11 cellular contexts compared by ENCODE assay signal in the genomic region with DNA sequence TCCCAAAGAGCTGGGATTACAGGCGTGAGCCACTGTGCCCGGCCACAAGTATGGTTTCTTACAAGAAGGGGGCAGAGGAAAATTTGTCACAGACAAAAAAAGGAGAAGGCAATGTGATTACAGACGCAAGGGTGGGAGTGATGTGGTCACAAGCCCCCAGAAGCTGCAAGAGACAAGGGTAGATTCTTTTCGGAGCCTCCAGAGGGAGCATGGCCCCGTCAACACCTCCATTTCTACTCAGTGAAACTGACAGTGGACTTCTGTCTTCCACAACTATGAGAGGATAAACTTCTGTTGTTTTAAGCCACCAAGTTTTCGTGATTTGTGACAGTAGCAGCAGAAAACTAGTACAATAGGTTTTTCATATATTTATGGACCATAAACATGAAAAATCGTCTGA. TPM values are rescaled to one million over a fixed set of nuclear protein-coding genes. Genes with fewer than 3 reads are reported as not detected.
DNase-seq lines count a peak whose midpoint lies in the region; ATAC-seq, FAIRE-seq and TF ChIP-seq lines count a peak whose summit lies in the region.
"Had no signal": no experiment of that assay in that cellular context is flagged by ENCODE, and none has a peak within 500 bp of the region (broad histone marks: within the 10 kb centered on the region; RNA-seq: fewer than 3 reads in every experiment).

No MANE protein-coding gene starts in this region.

- H3K27ac ChIP-seq in left ventricle myocardium inferior (replicated peaks) (no peak overlapping the region), SJCRH30 (no peak overlapping the region), gastroesophageal sphincter (no peak overlapping the region), uterus (no peak overlapping the region)
- H3K27ac ChIP-seq: adrenal gland, neutrophil had no signal

- H3K4me3 ChIP-seq in left ventricle myocardium inferior, result no peak overlapping the region
- H3K4me3 ChIP-seq in SJCRH30, result no peak overlapping the region
- no peak overlapping the region for H3K4me3 ChIP-seq in gastroesophageal sphincter
- H3K4me3 ChIP-seq in uterus, result no peak overlapping the region
- H3K4me3 ChIP-seq: adrenal gland had no signal

- H3K36me3 ChIP-seq in left ventricle myocardium inferior, result no peaks in the 10 kb centered on the region
- H3K36me3 ChIP-seq in SJCRH30, result no peaks in the 10 kb centered on the region
- no peaks in the 10 kb centered on the region for H3K36me3 ChIP-seq in gastroesophageal sphincter
- H3K36me3 ChIP-seq in uterus, result no peaks in the 10 kb centered on the region
- H3K36me3 ChIP-seq: adrenal gland, neutrophil had no signal

- no peaks in the 10 kb centered on the region for H3K27me3 ChIP-seq in left ventricle myocardium inferior (ENCODE audit: low read depth)
- no peaks in the 10 kb centered on the region for H3K27me3 ChIP-seq in SJCRH30
- H3K27me3 ChIP-seq in gastroesophageal sphincter, result no peaks in the 10 kb centered on the region
- H3K27me3 ChIP-seq in uterus, result no peaks in the 10 kb centered on the region
- H3K27me3 ChIP-seq: adrenal gland had no signal

- ATAC-seq in gastroesophageal sphincter, result no peak

- TF ChIP-seq CTCF in left ventricle myocardium inferior (IDR thresholded peaks at IDR 0.05; ENCODE audit: borderline replicate concordance) (peak; percentile 67), gastroesophageal sphincter (IDR thresholded peaks at IDR 0.05) (peak; percentile 16 to 71 (median 58)), uterus (IDR thresholded peaks at IDR 0.05) (peak in 3 of 4 experiments; percentile 44 to 55 (median 49))

- H3K4me1 ChIP-seq in left ventricle myocardium inferior, result peaks cover 43% of the 10 kb centered on the region
- H3K4me1 ChIP-seq in SJCRH30, result peaks cover 14% of the 10 kb centered on the region
- peaks cover 0 to 43% (median 18%) of the 10 kb centered on the region in 3 donors for H3K4me1 ChIP-seq in gastroesophageal sphincter
- H3K4me1 ChIP-seq in uterus, result no peaks in the 10 kb centered on the region

- 24 to 29% methylated on average over 4 to 5 of the region's 7 CpGs for WGBS in gastroesophageal sphincter (ENCODE audit: low coverage in 1 of 2), 2 donors

- TF ChIP-seq EP300 in gastroesophageal sphincter (IDR thresholded peaks at IDR 0.05), result no peak

- no peak for FAIRE-seq in GM12892 (lab: Jason Lieb, UNC)

- intact Hi-C loops in left ventricle myocardium inferior (cut with micrococcal nuclease), result loop anchor here (5.0 kb wide), 1 partner anchor 151 kb away; no protein-coding TSS in a partner anchor
- intact Hi-C loops in cardiac septum (cut with DNase I), result loop anchor here (5.0 to 10.0 kb wide), 2 partner anchors 64 to 114 kb away; no protein-coding TSS in a partner anchor
- intact Hi-C loops in uterus (cut with DNase I; ENCODE audit: low total_unique reads), result loop anchor here (5.0 kb wide), 1 partner anchor 166 kb away; no protein-coding TSS in a partner anchor

- DNase-seq in left ventricle myocardium inferior, result no peak
- no peak for DNase-seq in cardiac septum (ENCODE audit: low spot score)
- DNase-seq in SJCRH30, result peak; percentile 60 to 80
- DNase-seq in uterus, result peak; percentile 27 to 31
- no peak for DNase-seq in CD1c-positive myeloid dendritic cell (ENCODE audit: extremely low spot score)
- no peak for DNase-seq in NCI-H2196 (lab: John Stamatoyannopoulos, UW; ENCODE audit: unreplicated experiment)
- DNase-seq in GM12892 (ENCODE audit: insufficient read length), result no peak
- DNase-seq: DMS153 had no signal

- H3K9me3 ChIP-seq in left ventricle myocardium inferior (replicated peaks), result no peaks in the 10 kb centered on the region
- no peaks in the 10 kb centered on the region for H3K9me3 ChIP-seq in SJCRH30 (replicated peaks)
- no peaks in the 10 kb centered on the region for H3K9me3 ChIP-seq in gastroesophageal sphincter
- H3K9me3 ChIP-seq in uterus, result no peaks in the 10 kb centered on the region
- H3K9me3 ChIP-seq: adrenal gland, neutrophil had no signal

- TF ChIP-seq POLR2A in gastroesophageal sphincter (IDR thresholded peaks at IDR 0.05) (no peak), uterus (IDR thresholded peaks at IDR 0.05) (no peak), GM12892 (IDR thresholded peaks at IDR 0.05; ENCODE audit: low read depth, low read length) (no peak)

RNA-seq across cellular contexts. Expression of a gene that starts 2.1 kb away (rescaled TPM):
- total RNA-seq in left ventricle myocardium inferior (7.0 TPM), cardiac septum (6.0 TPM), gastroesophageal sphincter (10 to 100 TPM in 1 of 4 donors, 1 to 10 TPM in 3; 4.0 to 13.0 (median 5.3) TPM), uterus (10 to 100 TPM in 2 of 4 donors, under 1 TPM in 2; 0.26 to 37.1 (median 5.4) TPM)
- total RNA-seq in SJCRH30 (2014; rRNA removed; shearing (Covaris generic)), result 8.5 and 9.2 TPM in 2 replicates
- 0.13 TPM for polyA plus RNA-seq in GM12892 (2012; ENCODE audit: missing spikeins)

Comparison
In these comparisons a context has a peak if more than half of its experiments do, and no peak if none do; other contexts are left out.
1. DNase-seq: peak in SJCRH30 (2 of 2) and uterus (2 of 2); none in left ventricle myocardium inferior (single experiment), cardiac septum (single experiment), CD1c-positive myeloid dendritic cell (single experiment), NCI-H2196 (single experiment) and GM12892 (single experiment).
2. Peak in every context shown above with its lines, with median percentiles within 50 percentile points of each other: CTCF ChIP-seq.